11 cellular contexts compared by ENCODE assay signal in the genomic region with DNA sequence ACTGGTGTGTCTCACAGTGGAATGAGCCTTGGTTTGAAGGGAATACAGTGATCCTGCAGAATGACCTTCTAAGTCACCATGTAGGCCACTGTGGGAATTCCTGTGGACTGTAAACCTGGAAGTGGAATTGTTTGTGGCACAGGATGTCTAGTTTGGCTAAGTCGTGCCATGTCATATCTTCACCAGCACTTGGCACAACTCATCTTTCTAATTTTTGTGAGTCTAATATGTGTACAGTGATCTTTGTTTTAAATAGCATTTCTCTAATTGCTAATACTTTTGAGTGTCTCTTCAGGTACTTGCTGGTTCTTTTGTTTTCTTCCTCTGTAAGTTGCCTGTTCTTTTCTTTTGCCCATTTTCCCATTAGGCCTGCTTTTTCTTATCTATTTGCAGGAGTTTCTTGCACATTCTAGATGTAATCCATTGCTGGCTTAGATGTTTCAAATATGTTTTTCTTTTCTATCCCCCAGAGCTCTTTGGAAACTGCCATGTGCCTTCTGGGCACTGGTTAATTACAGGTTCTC.
"Had no signal": no experiment of that assay in that cellular context is flagged by ENCODE, and none has a peak within 500 bp of the region (broad histone marks: within the 10 kb centered on the region; RNA-seq: fewer than 3 reads in every experiment).

No MANE protein-coding gene starts in this region.

- DNase-seq: GM23248, GOT3, H7, H9, HCEC 1CT, HFFc6 had no signal

- H2AFZ ChIP-seq: GM23248, GM23338 had no signal

- H3K36me3 ChIP-seq: HAP-1 had no signal

- H3K4me1 ChIP-seq: HAP-1 had no signal

- FAIRE-seq: H1, H54 had no signal

- H3K4me3 ChIP-seq: GM23248, GM23338, HAP-1 had no signal

- H3K9ac ChIP-seq: GM23248 had no signal

- H3K4me2 ChIP-seq: GM23338 had no signal

- H3K27ac ChIP-seq: GM23248 had no signal

- H3K9me3 ChIP-seq: HAP-1 had no signal

- ATAC-seq: GM23338, HCT116 had no signal
